1 cellular context compared by ENCODE assay signal in the genomic region with DNA sequence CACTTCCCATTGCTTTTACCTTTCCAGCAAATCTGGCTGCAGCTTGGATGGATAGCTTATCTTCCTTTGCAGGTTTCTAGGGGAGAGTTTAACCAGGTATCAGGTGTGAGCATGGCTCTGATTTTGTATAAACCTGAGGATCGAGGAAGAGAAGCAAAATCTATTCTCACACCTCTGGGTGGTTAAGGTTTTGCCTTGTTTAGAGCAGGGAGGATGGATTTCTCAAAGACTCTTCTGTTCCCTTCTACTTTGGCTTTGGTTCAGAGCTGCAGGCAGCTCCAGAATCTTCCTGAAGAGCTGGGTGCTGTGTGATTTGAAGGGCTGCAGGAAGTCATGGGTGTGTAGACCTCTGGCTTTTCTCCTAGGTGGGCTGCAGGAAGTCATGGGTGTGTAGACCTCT.
TF ChIP-seq lines count a peak whose summit lies in the region.

No MANE protein-coding gene starts in this region.

TF ChIP-seq in A549, 52 proteins besides CTCF, POLR2A, EP300 and RAD21 (continued from another document):
- TF ChIP-seq, protein P1, sequence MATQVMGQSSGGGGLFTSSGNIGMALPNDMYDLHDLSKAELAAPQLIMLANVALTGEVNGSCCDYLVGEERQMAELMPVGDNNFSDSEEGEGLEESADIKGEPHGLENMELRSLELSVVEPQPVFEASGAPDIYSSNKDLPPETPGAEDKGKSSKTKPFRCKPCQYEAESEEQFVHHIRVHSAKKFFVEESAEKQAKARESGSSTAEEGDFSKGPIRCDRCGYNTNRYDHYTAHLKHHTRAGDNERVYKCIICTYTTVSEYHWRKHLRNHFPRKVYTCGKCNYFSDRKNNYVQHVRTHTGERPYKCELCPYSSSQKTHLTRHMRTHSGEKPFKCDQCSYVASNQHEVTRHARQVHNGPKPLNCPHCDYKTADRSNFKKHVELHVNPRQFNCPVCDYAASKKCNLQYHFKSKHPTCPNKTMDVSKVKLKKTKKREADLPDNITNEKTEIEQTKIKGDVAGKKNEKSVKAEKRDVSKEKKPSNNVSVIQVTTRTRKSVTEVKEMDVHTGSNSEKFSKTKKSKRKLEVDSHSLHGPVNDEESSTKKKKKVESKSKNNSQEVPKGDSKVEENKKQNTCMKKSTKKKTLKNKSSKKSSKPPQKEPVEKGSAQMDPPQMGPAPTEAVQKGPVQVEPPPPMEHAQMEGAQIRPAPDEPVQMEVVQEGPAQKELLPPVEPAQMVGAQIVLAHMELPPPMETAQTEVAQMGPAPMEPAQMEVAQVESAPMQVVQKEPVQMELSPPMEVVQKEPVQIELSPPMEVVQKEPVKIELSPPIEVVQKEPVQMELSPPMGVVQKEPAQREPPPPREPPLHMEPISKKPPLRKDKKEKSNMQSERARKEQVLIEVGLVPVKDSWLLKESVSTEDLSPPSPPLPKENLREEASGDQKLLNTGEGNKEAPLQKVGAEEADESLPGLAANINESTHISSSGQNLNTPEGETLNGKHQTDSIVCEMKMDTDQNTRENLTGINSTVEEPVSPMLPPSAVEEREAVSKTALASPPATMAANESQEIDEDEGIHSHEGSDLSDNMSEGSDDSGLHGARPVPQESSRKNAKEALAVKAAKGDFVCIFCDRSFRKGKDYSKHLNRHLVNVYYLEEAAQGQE (IDR thresholded peaks at IDR 0.05) = no peak
- TF ChIP-seq, protein P2, sequence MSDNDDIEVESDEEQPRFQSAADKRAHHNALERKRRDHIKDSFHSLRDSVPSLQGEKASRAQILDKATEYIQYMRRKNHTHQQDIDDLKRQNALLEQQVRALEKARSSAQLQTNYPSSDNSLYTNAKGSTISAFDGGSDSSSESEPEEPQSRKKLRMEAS (IDR thresholded peaks at IDR 0.05) = no peak
- TF ChIP-seq NPAS2 (CRISPR knock-in tag; IDR thresholded peaks at IDR 0.05; ENCODE audit: borderline replicate concordance) (no peak), HDAC2 (IDR thresholded peaks at IDR 0.05) (no peak), HOXB13 (CRISPR knock-in tag; IDR thresholded peaks at IDR 0.05; ENCODE audit: low read depth) (no peak), MYC (IDR thresholded peaks at IDR 0.05; ENCODE audit: borderline replicate concordance, low read length) (no peak), FOSB (CRISPR knock-in tag; IDR thresholded peaks at IDR 0.05) (no peak)
